ENCODE assay signal across 19 cellular contexts in the genomic region with DNA sequence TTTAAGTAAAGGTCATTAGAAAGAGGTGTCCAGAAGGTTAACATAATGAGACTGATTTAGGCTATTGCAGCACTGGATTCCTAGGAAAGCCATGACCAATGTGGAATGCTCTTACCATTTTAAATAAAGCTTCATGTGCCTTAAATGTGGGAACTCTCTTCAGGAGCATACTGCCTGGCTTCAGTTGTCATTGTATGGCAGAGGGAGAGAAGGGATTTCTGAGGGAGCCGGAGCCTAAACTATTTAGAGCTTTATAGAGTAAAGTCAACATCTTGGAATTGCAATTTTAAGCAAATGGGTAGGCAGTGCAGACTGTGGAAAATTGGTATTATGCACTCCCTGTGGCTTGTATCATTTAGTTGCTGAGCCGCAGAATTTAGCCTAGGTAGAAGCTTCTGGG.
"Had no signal": no experiment of that assay in that cellular context is flagged by ENCODE, and none has a peak within 500 bp of the region (broad histone marks: within the 10 kb centered on the region; RNA-seq: fewer than 3 reads in every experiment).

No MANE protein-coding gene starts in this region.

- H3K27me3 ChIP-seq: MG63 had no signal

- H3K9me3 ChIP-seq: MG63, SK-N-SH had no signal

- H3K4me2 ChIP-seq: SK-N-SH had no signal

- H3K36me3 ChIP-seq: MG63 had no signal

- H3K4me3 ChIP-seq: MG63 had no signal

- H3K9me2 ChIP-seq: SK-N-SH had no signal

- DNase-seq: KBM-7, MG63, NCI-H1092 treated with DMSO at 0.1 percent for 48 hours, NCI-H1436, NCI-H187, NCI-H2029, NCI-H2081 treated with DMSO at 0.1 percent for 48 hours, NCI-H2171, NCI-H226, NCI-H446, NCI-H510A, NCI-H524 treated with DMSO at 0.1 percent for 48 hours, NCI-H69, NCI-H774, Right ventricle myocardium superior, RPMI8226, SIG-M5, SK-N-SH, SW 1271 had no signal

- H3K9ac ChIP-seq: SK-N-SH had no signal
